1 cellular context compared by ENCODE assay signal in genomic region chr19:6125571-6125989, GRCh38.
A peak's percentile ranks its signal among the peaks of the same experiment; 100 is the strongest.
TF ChIP-seq lines count a peak whose summit lies in the region.

No MANE protein-coding gene starts in this region.

TF ChIP-seq in SK-N-SH, 30 proteins besides CTCF, POLR2A, EP300 and RAD21 (continued from another document):
- TF ChIP-seq REST (IDR thresholded peaks at IDR 0.05; ENCODE audit: low read depth, low read length) (no peak), MAX (IDR thresholded peaks at IDR 0.05; ENCODE audit: low read depth) (peak; percentile 65), JUND (IDR thresholded peaks at IDR 0.05) (no peak), MXI1 (IDR thresholded peaks at IDR 0.05; ENCODE audit: low read depth, low read length) (peak; percentile 74), FOSL2 (IDR thresholded peaks at IDR 0.05; ENCODE audit: borderline replicate concordance, low read depth) (no peak), SIN3A (IDR thresholded peaks at IDR 0.05; ENCODE audit: borderline replicate concordance, low read depth, low read length) (peak; percentile 57; the same call in 1 of the 2 replicates), TCF12 (IDR thresholded peaks at IDR 0.05) (no peak), SMC3 (IDR thresholded peaks at IDR 0.05; ENCODE audit: low read depth, low read length) (peak; percentile 97)
